In genomic region chr5:157290156-157290980, GRCh38 we compare ENCODE assay signal across 10 cellular contexts. TPM values are rescaled to one million over a fixed set of nuclear protein-coding genes. Genes with fewer than 3 reads are reported as not detected.
DNase-seq lines count a peak whose midpoint lies in the region; ATAC-seq, FAIRE-seq and TF ChIP-seq lines count a peak whose summit lies in the region.
"Had no signal": no experiment of that assay in that cellular context is flagged by ENCODE, and none has a peak within 500 bp of the region (broad histone marks: within the 10 kb centered on the region; RNA-seq: fewer than 3 reads in every experiment).

No MANE protein-coding gene starts in this region.

- no peak overlapping the region for H2AFZ ChIP-seq in H9 (ENCODE audit: low read length)

- no peak for TF ChIP-seq POLR2A in GM18505 (IDR thresholded peaks at IDR 0.05; ENCODE audit: borderline replicate concordance, extremely low read depth, insufficient read depth, insufficient read length)

- no peaks in the 10 kb centered on the region for H3K4me1 ChIP-seq in H9 (ENCODE audit: insufficient read depth, low read length)

- no peak overlapping the region for H4K5ac ChIP-seq in H9 (ENCODE audit: insufficient read length, low read depth, low read length)

- H3K36me3 Mint-ChIP-seq in activated CD8-positive, alpha-beta memory T cell treated with anti-CD3 and anti-CD28 coated beads, Interleukin-2, amount 10 ng/mL, durations not matched to agents 7 days and 5 days = peaks cover 76% of the 10 kb centered on the region
- H3K36me3 Mint-ChIP-seq in H9 (ENCODE audit: insufficient read depth in 1 of 3, low read depth in 3 of 3) = peaks cover 3 to 38% (median 15%) of the 10 kb centered on the region in 3 experiments; a peak in 6 of 7 replicates

- no peak for ATAC-seq in activated CD8-positive, alpha-beta memory T cell treated with anti-CD3 and anti-CD28 coated beads, Interleukin-2, amount 10 ng/mL, durations not matched to agents 7 days and 5 days
- ATAC-seq in GM19463 (IDR thresholded peaks at IDR 0.05; ENCODE audit: unreplicated experiment) (no peak), GM18505 (IDR thresholded peaks at IDR 0.05; ENCODE audit: unreplicated experiment) (no peak)
- ATAC-seq: gastrocnemius medialis had no signal

- no peak for TF ChIP-seq CTCF in H9 (conservative IDR thresholded peaks at IDR 0.05)

- no peak overlapping the region for H4K91ac ChIP-seq in H9 (ENCODE audit: insufficient read length, low read depth, low read length)

- H3K4me2 ChIP-seq in H9 (ENCODE audit: insufficient read depth, insufficient read length, low read length) = no peak overlapping the region

- no peak overlapping the region for H3K56ac ChIP-seq in H9 (ENCODE audit: insufficient read length, low read depth, low read length)

- H3K4me1 Mint-ChIP-seq in activated CD8-positive, alpha-beta memory T cell treated with anti-CD3 and anti-CD28 coated beads, Interleukin-2, amount 10 ng/mL, durations not matched to agents 7 days and 5 days = peaks cover 59% of the 10 kb centered on the region
- H3K4me1 Mint-ChIP-seq in H9 = peaks cover 2 to 6% of the 10 kb centered on the region in 2 experiments; a peak in 3 of 4 replicates

- H3K4me3 Mint-ChIP-seq in activated CD8-positive, alpha-beta memory T cell treated with anti-CD3 and anti-CD28 coated beads, Interleukin-2, amount 10 ng/mL, durations not matched to agents 7 days and 5 days = no peak overlapping the region
- no peak overlapping the region for H3K4me3 Mint-ChIP-seq in H9

- H3K9ac ChIP-seq in H9 (ENCODE audit: extremely low read depth, insufficient read length, low read length) = no peak overlapping the region

- H3K79me1 ChIP-seq in H9 (ENCODE audit: insufficient read depth, low read depth, low read length, poor library complexity, severe bottlenecking) = no peaks in the 10 kb centered on the region

- H2BK5ac ChIP-seq in H9 (ENCODE audit: insufficient read length, low read length) = no peak overlapping the region

- no peaks in the 10 kb centered on the region for H3K79me2 ChIP-seq in H9 (ENCODE audit: insufficient read depth, low read length)

- no peak overlapping the region for H2BK20ac ChIP-seq in H9 (ENCODE audit: low read depth, low read length, poor library complexity, severe bottlenecking)

- no peak overlapping the region for H3K27ac ChIP-seq in H9 (ENCODE audit: insufficient read length, low read depth, low read length)
- H3K27ac ChIP-seq: gastrocnemius medialis had no signal

- no peaks in the 10 kb centered on the region for H4K20me1 ChIP-seq in H9 (ENCODE audit: control insufficient read depth, insufficient read depth, insufficient read length)

- WGBS in H9 (ENCODE audit: extremely low coverage, insufficient read length, low lambda C conversion rate) = no CpG with 5 or more reads among the region's 6 CpGs

- FAIRE-seq in GM19239 (lab: Jason Lieb, UNC) = no peak
- FAIRE-seq: G401.6 had no signal

- H3K27ac Mint-ChIP-seq in activated CD8-positive, alpha-beta memory T cell treated with anti-CD3 and anti-CD28 coated beads, Interleukin-2, amount 10 ng/mL, durations not matched to agents 7 days and 5 days = peak overlapping the region; percentile 21
- 0 out of 7 replicates have a peak overlapping the region, but pooled peaks of 1 of the 3 experiments have one; percentile 9 for H3K27ac Mint-ChIP-seq in H9

- no peak overlapping the region for H2BK120ac ChIP-seq in H9 (ENCODE audit: low read depth, low read length, poor library complexity, severe bottlenecking)

- no peaks in the 10 kb centered on the region for H3K27me3 ChIP-seq in H9 (ENCODE audit: insufficient read depth, low read length)
- H3K27me3 ChIP-seq: gastrocnemius medialis had no signal

- peak; percentile 64 for DNase-seq in AG08395 (ENCODE audit: low spot score)
- peak; percentile 39 for DNase-seq in GM04504 (ENCODE audit: low read depth)
- no peak for DNase-seq in activated CD8-positive, alpha-beta memory T cell treated with anti-CD3 and anti-CD28 coated beads, Interleukin-2, amount 10 ng/mL, durations not matched to agents 7 days and 5 days
- peak; percentile 82 for DNase-seq in islet precursor cell
- DNase-seq in H9 = no peak
- DNase-seq in GM19239 (ENCODE audit: insufficient read length, low spot score) = no peak
- DNase-seq: gastrocnemius medialis had no signal

- no peak overlapping the region for H3K4ac ChIP-seq in H9 (ENCODE audit: low read depth, low read length)

- H3K23me2 ChIP-seq in H9 (ENCODE audit: insufficient read length, low read depth, low read length, poor library complexity, severe bottlenecking) = no peaks in the 10 kb centered on the region

- no peaks in the 10 kb centered on the region for H3K27me3 Mint-ChIP-seq in activated CD8-positive, alpha-beta memory T cell treated with anti-CD3 and anti-CD28 coated beads, Interleukin-2, amount 10 ng/mL, durations not matched to agents 7 days and 5 days
- no peaks in the 10 kb centered on the region for H3K27me3 Mint-ChIP-seq in H9 (ENCODE audit: low read depth)

- no peaks in the 10 kb centered on the region for H3K9me3 ChIP-seq in H9 (ENCODE audit: control insufficient read depth, low read depth, low read length)
- H3K9me3 ChIP-seq: gastrocnemius medialis had no signal

- H3K18ac ChIP-seq in H9 (ENCODE audit: insufficient read length, low read depth, low read length) = no peak overlapping the region

- H3K23ac ChIP-seq in H9 (ENCODE audit: insufficient read length, low read depth, low read length) = no peak overlapping the region

- H3K14ac ChIP-seq in H9 (ENCODE audit: insufficient read depth, low read length) = no peak overlapping the region

- no peak overlapping the region for H2BK15ac ChIP-seq in H9 (ENCODE audit: low read depth, low read length)

- no peak overlapping the region for H2BK12ac ChIP-seq in H9 (ENCODE audit: insufficient read length, low read depth, low read length)

- CTCF ChIA-PET in activated CD8-positive, alpha-beta memory T cell treated with anti-CD3 and anti-CD28 coated beads, Interleukin-2, amount 10 ng/mL, durations not matched to agents 7 days and 5 days (lab: Charles Lee) = interaction anchor here (1.1 to 2.0 kb wide), 3 partner anchors 17 to 38 kb away, joined by 3 to 8 read pairs (median 5); no protein-coding TSS in a partner anchor

- no peak overlapping the region for H2AK5ac ChIP-seq in H9 (ENCODE audit: insufficient read length, low read length)

- no peak overlapping the region for H4K8ac ChIP-seq in H9 (replicated peaks; ENCODE audit: insufficient read length, low read depth, low read length)

- H3T11ph ChIP-seq in H9 (ENCODE audit: low read length) = no peak overlapping the region

- H3K9me3 Mint-ChIP-seq in activated CD8-positive, alpha-beta memory T cell treated with anti-CD3 and anti-CD28 coated beads, Interleukin-2, amount 10 ng/mL, durations not matched to agents 7 days and 5 days (ENCODE audit: low read depth) = no peaks in the 10 kb centered on the region
- no peaks in the 10 kb centered on the region for H3K9me3 Mint-ChIP-seq in H9

RNA-seq across cellular contexts. Expression of gene CYFIP2, which starts 24.4 kb away (rescaled TPM):
- total RNA-seq in activated CD8-positive, alpha-beta memory T cell treated with anti-CD3 and anti-CD28 coated beads, Interleukin-2, amount 10 ng/mL, durations not matched to agents 7 days and 5 days = 100 to 1,000 TPM; 382 to 438 TPM
- total RNA-seq in H9 (2021) = 74.7 and 84.5 TPM in 2 replicates

Comparison
In these comparisons a context has a peak if more than half of its experiments do, and no peak if none do; other contexts are left out.
1. DNase-seq: peak in AG08395 (single experiment), GM04504 (single experiment) and islet precursor cell (single experiment); none in activated CD8-positive, alpha-beta memory T cell treated with anti-CD3 and anti-CD28 coated beads, Interleukin-2, amount 10 ng/mL, durations not matched to agents 7 days and 5 days (single experiment), H9 (single experiment) and GM19239 (single experiment).